Comparison of ENCODE assay signal across 10 cellular contexts in the genomic region with DNA sequence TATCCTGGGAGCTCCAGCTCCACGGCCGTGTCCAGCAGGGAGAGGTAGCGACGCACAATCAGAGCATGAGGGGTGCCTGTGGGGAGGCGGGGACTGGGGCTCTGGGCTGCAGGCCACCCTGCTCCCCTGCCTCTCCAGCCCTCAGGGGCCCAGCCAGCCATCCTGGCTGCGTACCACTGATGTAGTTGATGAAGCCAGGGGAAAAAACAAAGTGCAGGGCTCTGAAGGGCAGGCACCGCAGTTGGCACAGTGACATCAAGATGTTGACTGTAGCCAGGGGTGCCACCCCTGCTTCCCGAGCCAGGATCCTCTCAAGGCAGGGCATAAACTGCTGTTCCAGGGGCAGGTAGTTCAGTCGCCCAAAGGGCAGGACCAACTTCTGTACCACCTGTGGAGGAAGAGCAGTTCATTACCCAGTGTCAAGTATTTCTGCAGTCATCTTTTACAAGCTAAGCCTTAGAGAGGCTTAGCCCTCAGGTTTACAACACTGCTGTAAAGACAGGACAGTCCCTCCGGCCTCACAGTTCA. TPM values are rescaled to one million over a fixed set of nuclear protein-coding genes. Genes with fewer than 3 reads are reported as not detected.
A peak's percentile ranks its signal among the peaks of the same experiment; 100 is the strongest.
DNase-seq lines count a peak whose midpoint lies in the region; ATAC-seq and TF ChIP-seq lines count a peak whose summit lies in the region.
"Had no signal": no experiment of that assay in that cellular context is flagged by ENCODE, and none has a peak within 500 bp of the region (broad histone marks: within the 10 kb centered on the region; RNA-seq: fewer than 3 reads in every experiment).

No MANE protein-coding gene starts in this region.

- POLR2A ChIA-PET in activated naive CD8-positive, alpha-beta T cell treated with anti-CD3 and anti-CD28 coated beads, Interleukin-2, amount 10 ng/mL, durations not matched to agents 7 days and 5 days (lab: Charles Lee), result interaction anchor here (1.2 to 1.7 kb wide), 2 partner anchors 10 to 17 kb away, joined by 4 to 7 read pairs; no protein-coding TSS in a partner anchor
- POLR2A ChIA-PET in naive thymus-derived CD4-positive, alpha-beta T cell (lab: Charles Lee), result interaction anchor here (1.0 to 1.8 kb wide), 2 partner anchors 10 to 56 kb away, joined by 3 to 4 read pairs; no protein-coding TSS in a partner anchor

- intact Hi-C loops in naive thymus-derived CD4-positive, alpha-beta T cell (cut with micrococcal nuclease), result no loop called here

- H4K20me1 ChIP-seq in BLaER1 treated with 17β-estradiol and CSF1 and Interleukin-3, amounts not matched to agents 10 nM and 100 nM, result peaks cover 5 to 77% (median 65%) of the 10 kb centered on the region in 11 experiments; a peak in 21 of 22 replicates
- peaks cover 12% of the 10 kb centered on the region for H4K20me1 ChIP-seq in GM23338 (replicated peaks; ENCODE audit: insufficient read depth)

- H3K9me3 ChIP-seq in BLaER1 treated with 17β-estradiol and CSF1 and Interleukin-3, amounts not matched to agents 10 nM and 100 nM (replicated peaks in 1 of 11), result no peaks in the 10 kb centered on the region
- no peaks in the 10 kb centered on the region for H3K9me3 ChIP-seq in naive thymus-derived CD4-positive, alpha-beta T cell (ENCODE audit: control insufficient read depth in 2 of 3, low read length in 3 of 3)
- no peaks in the 10 kb centered on the region for H3K9me3 ChIP-seq in HAP-1

- no peak for ATAC-seq in GM23338
- no peak for ATAC-seq in activated naive CD8-positive, alpha-beta T cell treated with anti-CD3 and anti-CD28 coated beads, Interleukin-2, amount 10 ng/mL, durations not matched to agents 7 days and 5 days (ENCODE audit: low read depth)
- ATAC-seq in naive thymus-derived CD4-positive, alpha-beta T cell, result no peak

- no peak overlapping the region for H3K4me3 ChIP-seq in BLaER1 treated with 17β-estradiol and CSF1 and Interleukin-3, amounts not matched to agents 10 nM and 100 nM
- H3K4me3 ChIP-seq in GM23338 (no peak overlapping the region), HAP-1 (no peak overlapping the region)
- H3K4me3 ChIP-seq in naive thymus-derived CD4-positive, alpha-beta T cell (ENCODE audit: low read length), result no peak overlapping the region

- no peak for TF ChIP-seq CTCF in GM23338 (conservative IDR thresholded peaks at IDR 0.05; ENCODE audit: low read depth in 2 of 2)

- no peak overlapping the region for H2AFZ ChIP-seq in GM23338

- peak overlapping the region in 9 of 11 experiments; percentile 9 to 99 (median 96); a peak in 10 of 22 replicates for H3K9ac ChIP-seq in BLaER1 treated with 17β-estradiol and CSF1 and Interleukin-3, amounts not matched to agents 10 nM and 100 nM

- peak overlapping the region; percentile 28; the same call in 1 of the 3 replicates for H3K4me3 Mint-ChIP-seq in GM23338
- H3K4me3 Mint-ChIP-seq in activated naive CD8-positive, alpha-beta T cell treated with anti-CD3 and anti-CD28 coated beads, Interleukin-2, amount 10 ng/mL, durations not matched to agents 7 days and 5 days, result peak overlapping the region; percentile 31
- peak overlapping the region in 8 of 10 donors; percentile 33 to 87 (median 66) for H3K4me3 Mint-ChIP-seq in naive thymus-derived CD4-positive, alpha-beta T cell

- H3K4me2 ChIP-seq in BLaER1 treated with 17β-estradiol and CSF1 and Interleukin-3, amounts not matched to agents 10 nM and 100 nM, result peak overlapping the region; percentile 95 to 100 (median 99); a peak in 21 of 22 replicates
- no peak overlapping the region for H3K4me2 ChIP-seq in GM23338

- no peaks in the 10 kb centered on the region for H3K27me3 ChIP-seq in BLaER1 treated with 17β-estradiol and CSF1 and Interleukin-3, amounts not matched to agents 10 nM and 100 nM
- no peaks in the 10 kb centered on the region for H3K27me3 ChIP-seq in GM23338 (ENCODE audit: insufficient read depth)
- H3K27me3 ChIP-seq in naive thymus-derived CD4-positive, alpha-beta T cell (ENCODE audit: control insufficient read depth in 2 of 2, insufficient read depth in 2 of 2, low read length in 2 of 2), result no peaks in the 10 kb centered on the region
- no peaks in the 10 kb centered on the region for H3K27me3 ChIP-seq in HAP-1 (ENCODE audit: low read depth)

- in situ Hi-C loops in HAP-1 (cut with MboI; ENCODE audit: low sequenced_read_pairs), result no loop called here

- CTCF ChIA-PET in naive thymus-derived CD4-positive, alpha-beta T cell (lab: Charles Lee), result interaction anchor here (1.1 kb wide), 1 partner anchor 33 kb away, joined by 4 read pairs; no protein-coding TSS in a partner anchor

- no peaks in the 10 kb centered on the region for H3K9me2 ChIP-seq in GM23338 (ENCODE audit: insufficient read depth)

- H3K36me3 ChIP-seq in BLaER1 treated with 17β-estradiol and CSF1 and Interleukin-3, amounts not matched to agents 10 nM and 100 nM, result peaks cover 45 to 69% (median 55%) of the 10 kb centered on the region in 11 experiments
- peaks cover 2% of the 10 kb centered on the region; the same call in 1 of the 2 replicates for H3K36me3 ChIP-seq in GM23338 (ENCODE audit: insufficient read depth)
- H3K36me3 ChIP-seq in naive thymus-derived CD4-positive, alpha-beta T cell (ENCODE audit: control insufficient read depth in 2 of 3, insufficient read depth in 3 of 3, low read length in 3 of 3), result peaks cover 0 to 49% (median 0%) of the 10 kb centered on the region in 3 experiments
- H3K36me3 ChIP-seq in HAP-1 (replicated peaks), result peaks cover 66% of the 10 kb centered on the region

- no peak overlapping the region for H3K27ac Mint-ChIP-seq in GM23338
- H3K27ac Mint-ChIP-seq in activated naive CD8-positive, alpha-beta T cell treated with anti-CD3 and anti-CD28 coated beads, Interleukin-2, amount 10 ng/mL, durations not matched to agents 7 days and 5 days, result peak overlapping the region; percentile 77
- peak overlapping the region in 8 of 9 donors; percentile 26 to 78 (median 60) for H3K27ac Mint-ChIP-seq in naive thymus-derived CD4-positive, alpha-beta T cell

- 0 out of 2 replicates have a peak, but pooled peaks cover 15% of the 10 kb centered on the region for H3F3A ChIP-seq in GM23338 (replicated peaks; ENCODE audit: low read depth)

- H3K79me2 ChIP-seq in GM23338 (replicated peaks; ENCODE audit: insufficient read depth), result peaks cover 6% of the 10 kb centered on the region; the same call in 1 of the 2 replicates

- peaks cover 2% of the 10 kb centered on the region; the same call in 1 of the 3 replicates for H3K9me3 Mint-ChIP-seq in GM23338
- H3K9me3 Mint-ChIP-seq in activated naive CD8-positive, alpha-beta T cell treated with anti-CD3 and anti-CD28 coated beads, Interleukin-2, amount 10 ng/mL, durations not matched to agents 7 days and 5 days, result no peaks in the 10 kb centered on the region
- no peaks in the 10 kb centered on the region for H3K9me3 Mint-ChIP-seq in naive thymus-derived CD4-positive, alpha-beta T cell

- H3K4me1 Mint-ChIP-seq in GM23338, result peaks cover 36% of the 10 kb centered on the region
- peaks cover 20% of the 10 kb centered on the region for H3K4me1 Mint-ChIP-seq in activated naive CD8-positive, alpha-beta T cell treated with anti-CD3 and anti-CD28 coated beads, Interleukin-2, amount 10 ng/mL, durations not matched to agents 7 days and 5 days
- H3K4me1 Mint-ChIP-seq in naive thymus-derived CD4-positive, alpha-beta T cell, result peaks cover 9 to 32% (median 21%) of the 10 kb centered on the region in 7 donors

- H3K27ac ChIP-seq in BLaER1 treated with 17β-estradiol and CSF1 and Interleukin-3, amounts not matched to agents 10 nM and 100 nM, result peak overlapping the region in 4 of 11 experiments; percentile 4 to 96 (median 22); a peak in 4 of 22 replicates
- H3K27ac ChIP-seq in GM23338 (ENCODE audit: low read depth), result no peak overlapping the region
- no peak overlapping the region for H3K27ac ChIP-seq in naive thymus-derived CD4-positive, alpha-beta T cell (ENCODE audit: low read depth, low read length)
- H3K27ac ChIP-seq: HL-60 had no signal

- DNase-seq in GM23338 (ENCODE audit: low spot score) (no peak), dedifferentiated amniotic fluid mesenchymal stem cell (ENCODE audit: extremely low spot score) (no peak), HAP-1 (ENCODE audit: low spot score in 2 of 2) (no peak), hypothalamus (lab: John Stamatoyannopoulos, UW) (no peak), T1000 (lab: John Stamatoyannopoulos, UW) (no peak)
- DNase-seq in activated naive CD8-positive, alpha-beta T cell treated with anti-CD3 and anti-CD28 coated beads, Interleukin-2, amount 10 ng/mL, durations not matched to agents 7 days and 5 days, result no peak
- no peak for DNase-seq in naive thymus-derived CD4-positive, alpha-beta T cell
- DNase-seq: NCI-H1092 had no signal

- peaks cover 43 to 52% (median 48%) of the 10 kb centered on the region in 10 experiments for H3K4me1 ChIP-seq in BLaER1 treated with 17β-estradiol and CSF1 and Interleukin-3, amounts not matched to agents 10 nM and 100 nM
- H3K4me1 ChIP-seq in GM23338 (ENCODE audit: insufficient read depth) (peaks cover 25% of the 10 kb centered on the region), HAP-1 (peaks cover 24% of the 10 kb centered on the region)
- H3K4me1 ChIP-seq in naive thymus-derived CD4-positive, alpha-beta T cell (ENCODE audit: control insufficient read depth in 2 of 2, insufficient read depth in 2 of 2, low read length in 2 of 2), result peaks cover 28 to 29% of the 10 kb centered on the region in 2 donors

- peaks cover 28% of the 10 kb centered on the region for H3K36me3 Mint-ChIP-seq in GM23338 (ENCODE audit: low read depth)
- H3K36me3 Mint-ChIP-seq in activated naive CD8-positive, alpha-beta T cell treated with anti-CD3 and anti-CD28 coated beads, Interleukin-2, amount 10 ng/mL, durations not matched to agents 7 days and 5 days, result peaks cover 9% of the 10 kb centered on the region
- H3K36me3 Mint-ChIP-seq in naive thymus-derived CD4-positive, alpha-beta T cell, result peaks cover 0 to 11% (median 4%) of the 10 kb centered on the region in 5 donors

- peaks cover 21% of the 10 kb centered on the region for H3K27me3 Mint-ChIP-seq in GM23338 (ENCODE audit: insufficient read depth, low read depth, poor library complexity)
- no peaks in the 10 kb centered on the region for H3K27me3 Mint-ChIP-seq in activated naive CD8-positive, alpha-beta T cell treated with anti-CD3 and anti-CD28 coated beads, Interleukin-2, amount 10 ng/mL, durations not matched to agents 7 days and 5 days
- no peaks in the 10 kb centered on the region for H3K27me3 Mint-ChIP-seq in naive thymus-derived CD4-positive, alpha-beta T cell

RNA-seq across cellular contexts. Expression of a gene that starts 2.8 kb away (rescaled TPM):
- total RNA-seq in GM23338 (2014; rRNA removed; shearing (Covaris generic)), result 42.5 and 57.4 TPM in 2 replicates
- 36.4 and 37.4 TPM in 2 replicates for polyA plus RNA-seq in GM23338 (2016; fragmentation: Nextera tagmentation; extraction: Ambion mirVana)
- 100 to 1,000 TPM in 1 of 2 experiments, 10 to 100 TPM in 1; 96.5 to 100 TPM for total RNA-seq in activated naive CD8-positive, alpha-beta T cell treated with anti-CD3 and anti-CD28 coated beads, Interleukin-2, amount 10 ng/mL, durations not matched to agents 7 days and 5 days
- 100 to 1,000 TPM in 3 of 5 experiments, 10 to 100 TPM in 2; 94.1 to 136 (median 101) TPM for total RNA-seq in naive thymus-derived CD4-positive, alpha-beta T cell
- 10 to 100 TPM; 49.6 to 69.4 TPM for polyA plus RNA-seq in naive thymus-derived CD4-positive, alpha-beta T cell

RNA-seq across cellular contexts. Expression of a gene that starts 5.5 kb away (rescaled TPM):
- total RNA-seq in GM23338 (2014; rRNA removed; shearing (Covaris generic)), result 37.1 and 61.1 TPM in 2 replicates
- 47.6 and 59.6 TPM in 2 replicates for polyA plus RNA-seq in GM23338 (2016; fragmentation: Nextera tagmentation; extraction: Ambion mirVana)
- total RNA-seq in activated naive CD8-positive, alpha-beta T cell treated with anti-CD3 and anti-CD28 coated beads, Interleukin-2, amount 10 ng/mL, durations not matched to agents 7 days and 5 days, result 10 to 100 TPM; 75.7 to 78.3 TPM
- 10 to 100 TPM; 39.5 to 61.2 (median 42.2) TPM for total RNA-seq in naive thymus-derived CD4-positive, alpha-beta T cell
- polyA plus RNA-seq in naive thymus-derived CD4-positive, alpha-beta T cell, result 10 to 100 TPM; 36.0 to 53.6 TPM

RNA-seq across cellular contexts. Expression of a gene that starts 8.5 kb away (rescaled TPM):
- 32.2 and 39.2 TPM in 2 replicates for total RNA-seq in GM23338 (2014; rRNA removed; shearing (Covaris generic))
- polyA plus RNA-seq in GM23338 (2016; fragmentation: Nextera tagmentation; extraction: Ambion mirVana), result 24.0 and 24.9 TPM in 2 replicates
- 10 to 100 TPM; 31.7 to 32.7 TPM for total RNA-seq in activated naive CD8-positive, alpha-beta T cell treated with anti-CD3 and anti-CD28 coated beads, Interleukin-2, amount 10 ng/mL, durations not matched to agents 7 days and 5 days
- 10 to 100 TPM; 27.4 to 70.6 (median 37.2) TPM for total RNA-seq in naive thymus-derived CD4-positive, alpha-beta T cell
- polyA plus RNA-seq in naive thymus-derived CD4-positive, alpha-beta T cell, result 1 to 10 TPM; 6.0 to 6.5 TPM

RNA-seq across cellular contexts. Expression of a gene that starts 18.4 kb away (rescaled TPM):
- total RNA-seq in GM23338 (2014; rRNA removed; shearing (Covaris generic)), result 90.4 and 106 TPM in 2 replicates
- 64.8 and 75.5 TPM in 2 replicates for polyA plus RNA-seq in GM23338 (2016; fragmentation: Nextera tagmentation; extraction: Ambion mirVana)
- 10 to 100 TPM; 86.8 to 89.9 TPM for total RNA-seq in activated naive CD8-positive, alpha-beta T cell treated with anti-CD3 and anti-CD28 coated beads, Interleukin-2, amount 10 ng/mL, durations not matched to agents 7 days and 5 days
- 100 to 1,000 TPM in 1 of 5 experiments, 10 to 100 TPM in 4; 38.7 to 125 (median 65.9) TPM for total RNA-seq in naive thymus-derived CD4-positive, alpha-beta T cell
- 10 to 100 TPM in 1 of 2 donors, 1 to 10 TPM in 1; 7.9 to 12.1 TPM for polyA plus RNA-seq in naive thymus-derived CD4-positive, alpha-beta T cell

RNA-seq across cellular contexts. Expression of a gene that starts 20.1 kb away (rescaled TPM):
- total RNA-seq in GM23338 (2014; rRNA removed; shearing (Covaris generic)), result 17.4 and 19.8 TPM in 2 replicates
- polyA plus RNA-seq in GM23338 (2016; fragmentation: Nextera tagmentation; extraction: Ambion mirVana), result 27.1 TPM in 2 replicates
- 10 to 100 TPM; 15.3 to 15.9 TPM for total RNA-seq in activated naive CD8-positive, alpha-beta T cell treated with anti-CD3 and anti-CD28 coated beads, Interleukin-2, amount 10 ng/mL, durations not matched to agents 7 days and 5 days
- 10 to 100 TPM in 1 of 5 experiments, 1 to 10 TPM in 4; 4.2 to 20.2 (median 5.6) TPM for total RNA-seq in naive thymus-derived CD4-positive, alpha-beta T cell
- 1 to 10 TPM; 7.7 to 9.1 TPM for polyA plus RNA-seq in naive thymus-derived CD4-positive, alpha-beta T cell
